In genomic region chr9:133489253-133490190, GRCh38 we compare ENCODE assay signal across 32 cellular contexts. TPM values are rescaled to one million over a fixed set of nuclear protein-coding genes. Genes with fewer than 3 reads are reported as not detected.
DNase-seq lines count a peak whose midpoint lies in the region; ATAC-seq and TF ChIP-seq lines count a peak whose summit lies in the region.
"Had no signal": no experiment of that assay in that cellular context is flagged by ENCODE, and none has a peak within 500 bp of the region (broad histone marks: within the 10 kb centered on the region; RNA-seq: fewer than 3 reads in every experiment).

No MANE protein-coding gene starts in this region.

- H2BK120ac ChIP-seq in mesenchymal stem cell (ENCODE audit: low read depth, low read length) = no peak overlapping the region

- intact Hi-C loops in right cardiac atrium (cut with DNase I) (loop anchor here (2.0 to 10.0 kb wide), 5 partner anchors 77 to 305 kb away; no protein-coding TSS in a partner anchor), left cardiac atrium (cut with DNase I) (loop anchor here in 1 of 2 donors (5.0 kb wide), 2 partner anchors 82 to 307 kb away; no protein-coding TSS in a partner anchor)

- H3K4me3 ChIP-seq in right cardiac atrium (ENCODE audit: low read length) = no peak overlapping the region
- no peak overlapping the region for H3K4me3 ChIP-seq in astrocyte of the cerebellum (ENCODE audit: low read depth, low read length)
- no peak overlapping the region for H3K4me3 ChIP-seq in mesenchymal stem cell (ENCODE audit: insufficient read depth in 1 of 2, low read depth in 1 of 2, low read length in 2 of 2)
- H3K4me3 ChIP-seq: body of pancreas, sigmoid colon, thoracic aorta had no signal

- no peak overlapping the region for H3K4ac ChIP-seq in mesenchymal stem cell (ENCODE audit: low read depth in 1 of 2, low read length in 2 of 2)

- no peak for TF ChIP-seq CTCF in astrocyte of the cerebellum (IDR thresholded peaks at IDR 0.05; ENCODE audit: low read depth, low read length, missing control alignments)

- H3K27me3 ChIP-seq in right cardiac atrium (ENCODE audit: control insufficient read depth, insufficient read depth) = no peaks in the 10 kb centered on the region
- H3K27me3 ChIP-seq in mesenchymal stem cell (ENCODE audit: control insufficient read depth in 1 of 2, insufficient read depth in 1 of 2, low read length in 2 of 2) = peaks cover 5 to 41% of the 10 kb centered on the region in 2 experiments
- H3K27me3 ChIP-seq: body of pancreas had no signal

- 87% methylated on average over 19 of the region's 19 CpGs for WGBS in right cardiac atrium
- WGBS in mesenchymal stem cell = 82% methylated on average over 18 of the region's 19 CpGs

- H4K8ac ChIP-seq in mesenchymal stem cell (ENCODE audit: low read length) = no peak overlapping the region

- H2BK12ac ChIP-seq in mesenchymal stem cell (ENCODE audit: low read length in 2 of 2) = no peak overlapping the region

- no peak overlapping the region for H3K9ac ChIP-seq in mesenchymal stem cell (ENCODE audit: low read length)
- H3K9ac ChIP-seq: SK-N-SH had no signal

- in situ Hi-C loops in astrocyte of the cerebellum (cut with HindIII; ENCODE audit: low sequenced_read_pairs) = no loop called here

- H3K18ac ChIP-seq in mesenchymal stem cell (ENCODE audit: low read depth in 1 of 2, low read length in 2 of 2) = no peak overlapping the region

- H3K4me1 ChIP-seq in right cardiac atrium (ENCODE audit: control insufficient read depth, insufficient read depth, low read length) = peaks cover 9% of the 10 kb centered on the region
- H3K4me1 ChIP-seq in mesenchymal stem cell (ENCODE audit: control insufficient read depth, insufficient read depth, low read depth, low read length) = peaks cover 27% of the 10 kb centered on the region
- H3K4me1 ChIP-seq: sigmoid colon had no signal

- H2BK15ac ChIP-seq in mesenchymal stem cell (ENCODE audit: low read depth, poor library complexity, severe bottlenecking) = no peak overlapping the region

- H3K36me3 ChIP-seq in mesenchymal stem cell (ENCODE audit: control insufficient read depth in 1 of 2, insufficient read depth in 2 of 2, low read depth in 1 of 2, low read length in 2 of 2) = no peaks in the 10 kb centered on the region
- H3K36me3 ChIP-seq: sigmoid colon, thoracic aorta had no signal

- no peak overlapping the region for H3K4me2 ChIP-seq in mesenchymal stem cell (ENCODE audit: low read length, poor library complexity, severe bottlenecking)
- H3K4me2 ChIP-seq: SK-N-SH had no signal

- H3K14ac ChIP-seq in mesenchymal stem cell (ENCODE audit: low read length in 2 of 2) = no peak overlapping the region

- H2BK5ac ChIP-seq in mesenchymal stem cell (ENCODE audit: low read depth, low read length, poor library complexity, severe bottlenecking) = no peak overlapping the region

- no peak overlapping the region for H2AK5ac ChIP-seq in mesenchymal stem cell (ENCODE audit: low read length, severe bottlenecking)

- H2AFZ ChIP-seq in mesenchymal stem cell (ENCODE audit: low read depth, low read length) = peak overlapping the region; percentile 3

- no peak overlapping the region for H3K23ac ChIP-seq in mesenchymal stem cell (ENCODE audit: low read length in 2 of 2)

- H3K9me3 ChIP-seq in right cardiac atrium (ENCODE audit: control insufficient read depth, low read length) = no peaks in the 10 kb centered on the region
- no peaks in the 10 kb centered on the region for H3K9me3 ChIP-seq in mesenchymal stem cell (ENCODE audit: control insufficient read depth, low read length)
- H3K9me3 ChIP-seq: body of pancreas, sigmoid colon, SK-N-SH, thoracic aorta had no signal

- ATAC-seq in right cardiac atrium = no peak
- ATAC-seq in left cardiac atrium = no peak
- ATAC-seq in HG03469 (IDR thresholded peaks at IDR 0.05; ENCODE audit: unreplicated experiment) = no peak
- ATAC-seq: body of pancreas; stimulated activated naive CD8-positive, alpha-beta T cell treated with anti-CD3 and anti-CD28 coated beads, Interleukin-15, Interleukin-2, amounts not matched to agents 100 U/mL and 50 U/mL, for 24 hours; T-helper 17 cell had no signal

- peak overlapping the region; percentile 5 for H4K91ac ChIP-seq in mesenchymal stem cell (ENCODE audit: low read length)

- DNase-seq in right cardiac atrium (peak in 2 of 3 donors; percentile 30 to 53), left cardiac atrium (no peak), astrocyte of the cerebellum (ENCODE audit: low read depth) (peak; percentile 44), mesenchymal stem cell (peak; percentile 58), NCI-H2227 (lab: John Stamatoyannopoulos, UW; ENCODE audit: unreplicated experiment) (no peak), NOMO-1 treated with DMSO at 0.1 percent for 48 hours (lab: John Stamatoyannopoulos, UW; ENCODE audit: unreplicated experiment) (no peak)
- DNase-seq in stimulated activated CD4-positive, alpha-beta T cell treated with anti-CD3 and anti-CD28 coated beads, Interleukin-4, amount 100 ng/mL, for 24 hours = no peak
- DNase-seq: activated CD4-positive, alpha-beta T cell treated with anti-CD3 and anti-CD28 coated beads for 1 hour; activated CD8-positive, alpha-beta memory T cell treated with anti-CD3 and anti-CD28 coated beads for 24 hours; activated effector memory CD4-positive, alpha-beta T cell treated with anti-CD3 and anti-CD28 coated beads, Interleukin-2, amount 50 U/mL, for 16 hours; activated naive CD8-positive, alpha-beta T cell treated with anti-CD3 and anti-CD28 coated beads for 36 hours; activated T-cell treated with anti-CD3 and anti-CD28 coated beads, Interleukin-2, amount 50 U/mL, for 1 hour; body of pancreas; GOT3; NCI-H1105 treated with DMSO at 0.1 percent for 48 hours; NCI-H2029 treated with DMSO at 0.1 percent for 48 hours; NCI-H226; NCI-H748 treated with DMSO at 0.1 percent for 48 hours; sigmoid colon; stimulated activated CD4-positive, alpha-beta T cell treated with anti-CD3 and anti-CD28 coated beads, Interleukin-15, amount 100 ng/mL, for 24 hours; stimulated activated naive CD8-positive, alpha-beta T cell treated with anti-CD3 and anti-CD28 coated beads, Interleukin-15, Interleukin-2, amounts not matched to agents 100 U/mL and 50 U/mL, for 24 hours; T-helper 17 cell had no signal

- H3K79me1 ChIP-seq in mesenchymal stem cell (replicated peaks; ENCODE audit: low read length, poor library complexity, severe bottlenecking) = no peaks in the 10 kb centered on the region

- H3K27ac ChIP-seq in right cardiac atrium (ENCODE audit: low read length) = no peak overlapping the region
- no peak overlapping the region for H3K27ac ChIP-seq in mesenchymal stem cell (ENCODE audit: low read length, poor library complexity, severe bottlenecking)
- H3K27ac ChIP-seq: body of pancreas, sigmoid colon, thoracic aorta had no signal

RNA-seq across cellular contexts. Expression of gene SLC2A6, which starts 10.6 kb away (rescaled TPM):
- 1 to 10 TPM; 1.7 to 4.0 (median 3.6) TPM for total RNA-seq in right cardiac atrium
- 3.7 TPM for polyA plus RNA-seq in right cardiac atrium
- 1 to 10 TPM; 4.3 to 7.4 TPM for total RNA-seq in left cardiac atrium
- 29.4 TPM for polyA plus RNA-seq in mesenchymal stem cell (2013, experiment 1 of 2)
- polyA plus RNA-seq in mesenchymal stem cell (2013, experiment 2 of 2) = 28.2 TPM

RNA-seq across cellular contexts. Expression of gene CACFD1, which starts 29.7 kb away (rescaled TPM):
- 10 to 100 TPM; 10.8 to 13.9 (median 13.8) TPM for total RNA-seq in right cardiac atrium
- polyA plus RNA-seq in right cardiac atrium = 12.8 TPM
- total RNA-seq in left cardiac atrium = 10 to 100 TPM in 1 of 2 donors, 1 to 10 TPM in 1; 9.6 to 13.0 TPM
- polyA plus RNA-seq in mesenchymal stem cell (2013, experiment 1 of 2) = 6.9 TPM
- 6.9 TPM for polyA plus RNA-seq in mesenchymal stem cell (2013, experiment 2 of 2)

RNA-seq across cellular contexts. Expression of gene MYMK, which starts 35.2 kb away (rescaled TPM):
- total RNA-seq in right cardiac atrium (not detected), left cardiac atrium (not detected)
- not detected for polyA plus RNA-seq in right cardiac atrium
- not detected for polyA plus RNA-seq in mesenchymal stem cell (2013, experiment 1 of 2)
- not detected for polyA plus RNA-seq in mesenchymal stem cell (2013, experiment 2 of 2)
- total RNA-seq: A673; activated naive CD8-positive, alpha-beta T cell treated with anti-CD3 and anti-CD28 coated beads for 36 hours; body of pancreas; CD8-positive, alpha-beta memory T cell; glomerular endothelial cell; lower leg skin; MCF 10A; mucosa of gallbladder; neural crest cell; sigmoid colon; T-helper 17 cell; thoracic aorta had no signal
- polyA plus RNA-seq: CD8-positive, alpha-beta memory T cell; sigmoid colon; SK-N-SH had no signal

RNA-seq across cellular contexts. Expression of gene ADAMTSL2, which starts 45.0 kb away (rescaled TPM):
- total RNA-seq in right cardiac atrium = 10 to 100 TPM; 30.3 to 90.2 (median 47.1) TPM
- 37.3 TPM for polyA plus RNA-seq in right cardiac atrium
- 10 to 100 TPM; 13.9 to 16.7 TPM for total RNA-seq in left cardiac atrium
- 0.22 TPM for polyA plus RNA-seq in mesenchymal stem cell (2013, experiment 1 of 2)
- 0.21 TPM for polyA plus RNA-seq in mesenchymal stem cell (2013, experiment 2 of 2)
- total RNA-seq: CD8-positive, alpha-beta memory T cell; glomerular endothelial cell; MCF 10A; T-helper 17 cell had no signal
- polyA plus RNA-seq: CD8-positive, alpha-beta memory T cell had no signal

Comparison
In these comparisons a context has a peak if more than half of its experiments do, and no peak if none do; other contexts are left out.
1. DNase-seq: peak in right cardiac atrium (2 of 3), astrocyte of the cerebellum (single experiment) and mesenchymal stem cell (single experiment); none in left cardiac atrium (single experiment), stimulated activated CD4-positive, alpha-beta T cell treated with anti-CD3 and anti-CD28 coated beads, Interleukin-4, amount 100 ng/mL, for 24 hours (single experiment), NCI-H2227 (single experiment) and NOMO-1 treated with DMSO at 0.1 percent for 48 hours (single experiment).